In genomic region chr10:79071535-79071923, GRCh38 we compare ENCODE assay signal across 8 cellular contexts. TPM values are rescaled to one million over a fixed set of nuclear protein-coding genes. Genes with fewer than 3 reads are reported as not detected.
DNase-seq lines count a peak whose midpoint lies in the region; ATAC-seq and TF ChIP-seq lines count a peak whose summit lies in the region.

No MANE protein-coding gene starts in this region.

- H3K27me3 Mint-ChIP-seq in activated CD4-positive, alpha-beta T cell treated with anti-CD3 and anti-CD28 coated beads for 36 hours = peaks cover 3% of the 10 kb centered on the region
- H3K27me3 Mint-ChIP-seq in brain = peaks cover 10% of the 10 kb centered on the region

- POLR2A ChIA-PET in activated CD4-positive, alpha-beta T cell treated with anti-CD3 and anti-CD28 coated beads for 36 hours (lab: Charles Lee) = no interaction called here

- DNase-seq in activated CD4-positive, alpha-beta T cell treated with anti-CD3 and anti-CD28 coated beads for 36 hours = no peak
- DNase-seq in activated CD4-positive, alpha-beta T cell treated with anti-CD3 and anti-CD28 coated beads, Interleukin-2, amount 50 U/mL, for 48 hours = no peak
- DNase-seq in lower lobe of right lung (no peak), GM10266 (ENCODE audit: extremely low spot score) (no peak), NCI-H446 (lab: John Stamatoyannopoulos, UW) (no peak)

- no peak for ATAC-seq in activated CD4-positive, alpha-beta T cell treated with anti-CD3 and anti-CD28 coated beads for 36 hours
- no peak for ATAC-seq in lower lobe of right lung
- ATAC-seq in HG03565 (IDR thresholded peaks at IDR 0.05; ENCODE audit: unreplicated experiment) = no peak

- no peaks in the 10 kb centered on the region for H3K9me3 Mint-ChIP-seq in activated CD4-positive, alpha-beta T cell treated with anti-CD3 and anti-CD28 coated beads for 36 hours (ENCODE audit: low read depth)
- no peaks in the 10 kb centered on the region for H3K9me3 Mint-ChIP-seq in brain

- H3K36me3 Mint-ChIP-seq in activated CD4-positive, alpha-beta T cell treated with anti-CD3 and anti-CD28 coated beads for 36 hours (ENCODE audit: low read depth) = no peaks in the 10 kb centered on the region
- no peaks in the 10 kb centered on the region for H3K36me3 Mint-ChIP-seq in brain

- CTCF ChIA-PET in activated CD4-positive, alpha-beta T cell treated with anti-CD3 and anti-CD28 coated beads for 36 hours (lab: Charles Lee) = interaction anchor here (0.6 to 1.3 kb wide), 3 partner anchors 16 to 301 kb away, joined by 3 to 5 read pairs (median 3); no protein-coding TSS in a partner anchor

- H3K4me1 ChIP-seq in lower lobe of right lung (peaks cover 65% of the 10 kb centered on the region), thymus (ENCODE audit: control insufficient read depth, insufficient read depth, low read length) (peaks cover 10% of the 10 kb centered on the region)

- peak overlapping the region; percentile 95 for H3K27ac ChIP-seq in lower lobe of right lung
- no peak overlapping the region for H3K27ac ChIP-seq in thymus (ENCODE audit: low read depth)

- H3K27ac Mint-ChIP-seq in activated CD4-positive, alpha-beta T cell treated with anti-CD3 and anti-CD28 coated beads for 36 hours = no peak overlapping the region
- H3K27ac Mint-ChIP-seq in brain = peak overlapping the region; percentile 95 to 99 (median 97)

- H3K36me3 ChIP-seq in lower lobe of right lung = no peaks in the 10 kb centered on the region
- no peaks in the 10 kb centered on the region for H3K36me3 ChIP-seq in thymus (ENCODE audit: control insufficient read depth, insufficient read depth)

- H3K4me3 Mint-ChIP-seq in activated CD4-positive, alpha-beta T cell treated with anti-CD3 and anti-CD28 coated beads for 36 hours = peak overlapping the region; percentile 73
- peak overlapping the region; percentile 91 to 99 (median 99) for H3K4me3 Mint-ChIP-seq in brain

- TF ChIP-seq CTCF in brain (conservative IDR thresholded peaks at IDR 0.05) = no peak
- TF ChIP-seq CTCF in lower lobe of right lung (IDR thresholded peaks at IDR 0.05) = no peak
- no peak for TF ChIP-seq CTCF in GM10266 (IDR thresholded peaks at IDR 0.05; ENCODE audit: control insufficient read depth, insufficient read depth, low read depth, missing control alignments)

- H3K27me3 ChIP-seq in lower lobe of right lung (ENCODE audit: low read depth) (no peaks in the 10 kb centered on the region), thymus (ENCODE audit: control insufficient read depth, insufficient read depth) (no peaks in the 10 kb centered on the region)

- 4% methylated on average over 8 of the region's 8 CpGs for WGBS in thymus

- intact Hi-C loops in activated CD4-positive, alpha-beta T cell treated with anti-CD3 and anti-CD28 coated beads for 36 hours (cut with DNase I, micrococcal nuclease) = loop anchor here in 1 of 2 experiments (5.0 kb wide), 1 partner anchor 126 kb away; no protein-coding TSS in a partner anchor
- intact Hi-C loops in lower lobe of right lung (cut with DNase I) = no loop called here

- H3K4me3 ChIP-seq in lower lobe of right lung (peak overlapping the region; percentile 86), thymus (ENCODE audit: low read length) (peak overlapping the region; percentile 93)

- no peaks in the 10 kb centered on the region for H3K9me3 ChIP-seq in lower lobe of right lung
- H3K9me3 ChIP-seq in thymus (ENCODE audit: control insufficient read depth) = no peaks in the 10 kb centered on the region

- H3K4me1 Mint-ChIP-seq in activated CD4-positive, alpha-beta T cell treated with anti-CD3 and anti-CD28 coated beads for 36 hours = peaks cover 16% of the 10 kb centered on the region
- peaks cover 67% of the 10 kb centered on the region for H3K4me1 Mint-ChIP-seq in brain

RNA-seq across cellular contexts. Expression of gene ZMIZ1, which starts 2.8 kb away (rescaled TPM):
- total RNA-seq in activated CD4-positive, alpha-beta T cell treated with anti-CD3 and anti-CD28 coated beads for 36 hours = 10 to 100 TPM; 33.9 to 34.3 TPM
- 90.5 TPM for polyA plus RNA-seq in brain (ENCODE audit: insufficient read depth, low read depth, low replicate concordance)
- total RNA-seq in lower lobe of right lung = 102 TPM
- 14.2 TPM for polyA plus RNA-seq in thymus
